In genomic region chr19:10961763-10962536, GRCh38 we compare ENCODE assay signal across 8 cellular contexts. TPM values are rescaled to one million over a fixed set of nuclear protein-coding genes. Genes with fewer than 3 reads are reported as not detected.
DNase-seq lines count a peak whose midpoint lies in the region; ATAC-seq and TF ChIP-seq lines count a peak whose summit lies in the region.

No MANE protein-coding gene starts in this region.

- no peak for TF ChIP-seq CTCF in heart right ventricle (IDR thresholded peaks at IDR 0.05)

- H3K27me3 Mint-ChIP-seq in activated CD4-positive, alpha-beta memory T cell treated with anti-CD3 and anti-CD28 coated beads for 36 hours, result no peaks in the 10 kb centered on the region
- no peaks in the 10 kb centered on the region for H3K27me3 Mint-ChIP-seq in stimulated activated memory B cell treated with anti-CD40 and anti-IgM and Interleukin-4, amounts not matched to agents 10 μg/mL and 1 μg/mL and 100 μg/mL, for 72 hours

- H3K36me3 Mint-ChIP-seq in activated CD4-positive, alpha-beta memory T cell treated with anti-CD3 and anti-CD28 coated beads for 36 hours, result no peaks in the 10 kb centered on the region
- H3K36me3 Mint-ChIP-seq in stimulated activated memory B cell treated with anti-CD40 and anti-IgM and Interleukin-4, amounts not matched to agents 10 μg/mL and 1 μg/mL and 100 μg/mL, for 72 hours, result peaks cover 5% of the 10 kb centered on the region

- no peaks in the 10 kb centered on the region for H3K9me3 Mint-ChIP-seq in activated CD4-positive, alpha-beta memory T cell treated with anti-CD3 and anti-CD28 coated beads for 36 hours
- H3K9me3 Mint-ChIP-seq in stimulated activated memory B cell treated with anti-CD40 and anti-IgM and Interleukin-4, amounts not matched to agents 10 μg/mL and 1 μg/mL and 100 μg/mL, for 72 hours, result no peaks in the 10 kb centered on the region

- H3K4me1 ChIP-seq in heart right ventricle (peaks cover 0 to 28% (median 17%) of the 10 kb centered on the region in 9 donors), iPS DF 6.9 (ENCODE audit: control insufficient read depth, insufficient read depth, low read length) (peaks cover 4% of the 10 kb centered on the region; the same call in 1 of the 2 replicates)

- H3K27ac ChIP-seq in heart right ventricle (peak overlapping the region; percentile 85 to 97 (median 92)), iPS DF 6.9 (ENCODE audit: low read length) (no peak overlapping the region)

- H3K36me3 ChIP-seq in heart right ventricle (no peaks in the 10 kb centered on the region), iPS DF 6.9 (ENCODE audit: control insufficient read depth, insufficient read depth, low read length) (no peaks in the 10 kb centered on the region)

- POLR2A ChIA-PET in activated CD4-positive, alpha-beta memory T cell treated with anti-CD3 and anti-CD28 coated beads for 36 hours (lab: Charles Lee), result interaction anchor here (0.7 to 2.1 kb wide), 3 partner anchors 128 to 133 kb away, joined by 4 to 6 read pairs (median 5); partner anchors contain the start of gene LDLR

- WGBS in heart right ventricle, 2 donors, result 26 to 31% methylated on average over 18 of the region's 18 CpGs
- no CpG with 5 or more reads among the region's 18 CpGs for WGBS in iPS DF 6.9 (ENCODE audit: insufficient coverage, insufficient read length)

- peak overlapping the region; percentile 85 for H3K27ac Mint-ChIP-seq in activated CD4-positive, alpha-beta memory T cell treated with anti-CD3 and anti-CD28 coated beads for 36 hours
- H3K27ac Mint-ChIP-seq in stimulated activated memory B cell treated with anti-CD40 and anti-IgM and Interleukin-4, amounts not matched to agents 10 μg/mL and 1 μg/mL and 100 μg/mL, for 72 hours, result peak overlapping the region; percentile 77

- peak overlapping the region; percentile 72 to 99 (median 90) for H3K4me3 ChIP-seq in heart right ventricle
- peak overlapping the region; percentile 73 for H3K4me3 ChIP-seq in iPS DF 6.9 (ENCODE audit: low read length)

- CTCF ChIA-PET in activated CD4-positive, alpha-beta memory T cell treated with anti-CD3 and anti-CD28 coated beads for 36 hours (lab: Charles Lee), result interaction anchor here (0.8 to 2.9 kb wide), 3 partner anchors 20 to 91 kb away, joined by 3 to 11 read pairs (median 3); no protein-coding TSS in a partner anchor

- intact Hi-C loops in heart right ventricle (cut with DNase I) (loop anchor here in 1 of 10 donors (2.0 kb wide), 1 partner anchor 13 kb away; no protein-coding TSS in a partner anchor), left cardiac atrium (cut with DNase I) (no loop called here)
- intact Hi-C loops in activated CD4-positive, alpha-beta memory T cell treated with anti-CD3 and anti-CD28 coated beads for 36 hours (cut with micrococcal nuclease), result loop anchor here (2.0 to 5.0 kb wide), 4 partner anchors 19 to 395 kb away; partner anchors contain the start of genes CARM1, CDKN2D and KRI1

- H3K9me3 ChIP-seq in heart right ventricle (no peaks in the 10 kb centered on the region), iPS DF 6.9 (ENCODE audit: control insufficient read depth, insufficient read depth, low read length) (no peaks in the 10 kb centered on the region)

- ATAC-seq in heart right ventricle (no peak), left cardiac atrium (no peak), GM18868 (IDR thresholded peaks at IDR 0.05; ENCODE audit: unreplicated experiment) (no peak)
- no peak for ATAC-seq in stimulated activated memory B cell treated with anti-CD40 and anti-IgM and Interleukin-4, amounts not matched to agents 10 μg/mL and 1 μg/mL and 100 μg/mL, for 72 hours

- DNase-seq in heart right ventricle (no peak), left cardiac atrium (no peak), iPS DF 6.9 (ENCODE audit: low read depth, low spot score) (no peak), hepatic stellate cell (ENCODE audit: low spot score) (no peak)
- DNase-seq in activated CD4-positive, alpha-beta memory T cell treated with anti-CD3 and anti-CD28 coated beads for 36 hours, result no peak
- no peak for DNase-seq in activated CD4-positive, alpha-beta T cell treated with anti-CD3 and anti-CD28 coated beads, Interleukin-2, amount 50 U/mL, for 48 hours

- peak overlapping the region; percentile 89 for H3K4me3 Mint-ChIP-seq in activated CD4-positive, alpha-beta memory T cell treated with anti-CD3 and anti-CD28 coated beads for 36 hours
- H3K4me3 Mint-ChIP-seq in stimulated activated memory B cell treated with anti-CD40 and anti-IgM and Interleukin-4, amounts not matched to agents 10 μg/mL and 1 μg/mL and 100 μg/mL, for 72 hours, result peak overlapping the region; percentile 90

- H3K27me3 ChIP-seq in heart right ventricle, result no peaks in the 10 kb centered on the region
- no peaks in the 10 kb centered on the region for H3K27me3 ChIP-seq in iPS DF 6.9 (ENCODE audit: control insufficient read depth, insufficient read depth, low read length)

- peaks cover 51% of the 10 kb centered on the region for H3K4me1 Mint-ChIP-seq in activated CD4-positive, alpha-beta memory T cell treated with anti-CD3 and anti-CD28 coated beads for 36 hours (ENCODE audit: low read depth)
- H3K4me1 Mint-ChIP-seq in stimulated activated memory B cell treated with anti-CD40 and anti-IgM and Interleukin-4, amounts not matched to agents 10 μg/mL and 1 μg/mL and 100 μg/mL, for 72 hours, result peaks cover 56% of the 10 kb centered on the region

RNA-seq across cellular contexts. Expression of gene SMARCA4, which starts 1.1 kb away (rescaled TPM):
- total RNA-seq in heart right ventricle (10 to 100 TPM; 35.2 to 54.4 (median 42.2) TPM), left cardiac atrium (10 to 100 TPM; 43.5 to 53.6 TPM)
- polyA plus RNA-seq in heart right ventricle, result 10 to 100 TPM; 53.0 to 64.8 TPM
- 100 to 1,000 TPM in 1 of 2 experiments, 10 to 100 TPM in 1; 97.8 to 101 TPM for total RNA-seq in activated CD4-positive, alpha-beta memory T cell treated with anti-CD3 and anti-CD28 coated beads for 36 hours

RNA-seq across cellular contexts. Expression of gene TIMM29, which starts 33.3 kb away (rescaled TPM):
- total RNA-seq in heart right ventricle, result 10 to 100 TPM; 10.8 to 16.1 (median 14.5) TPM
- 10 to 100 TPM; 15.6 to 17.3 TPM for polyA plus RNA-seq in heart right ventricle
- 10 to 100 TPM; 12.7 to 15.1 TPM for total RNA-seq in left cardiac atrium
- 10 to 100 TPM; 15.6 to 16.4 TPM for total RNA-seq in activated CD4-positive, alpha-beta memory T cell treated with anti-CD3 and anti-CD28 coated beads for 36 hours

RNA-seq across cellular contexts. Expression of gene YIPF2, which starts 33.5 kb away (rescaled TPM):
- total RNA-seq in heart right ventricle, result 10 to 100 TPM; 13.7 to 26.0 (median 16.9) TPM
- polyA plus RNA-seq in heart right ventricle, result 10 to 100 TPM; 25.2 to 36.7 TPM
- 10 to 100 TPM; 26.5 to 31.8 TPM for total RNA-seq in left cardiac atrium
- total RNA-seq in activated CD4-positive, alpha-beta memory T cell treated with anti-CD3 and anti-CD28 coated beads for 36 hours, result 10 to 100 TPM; 25.6 to 28.4 TPM
